In the genomic region with DNA sequence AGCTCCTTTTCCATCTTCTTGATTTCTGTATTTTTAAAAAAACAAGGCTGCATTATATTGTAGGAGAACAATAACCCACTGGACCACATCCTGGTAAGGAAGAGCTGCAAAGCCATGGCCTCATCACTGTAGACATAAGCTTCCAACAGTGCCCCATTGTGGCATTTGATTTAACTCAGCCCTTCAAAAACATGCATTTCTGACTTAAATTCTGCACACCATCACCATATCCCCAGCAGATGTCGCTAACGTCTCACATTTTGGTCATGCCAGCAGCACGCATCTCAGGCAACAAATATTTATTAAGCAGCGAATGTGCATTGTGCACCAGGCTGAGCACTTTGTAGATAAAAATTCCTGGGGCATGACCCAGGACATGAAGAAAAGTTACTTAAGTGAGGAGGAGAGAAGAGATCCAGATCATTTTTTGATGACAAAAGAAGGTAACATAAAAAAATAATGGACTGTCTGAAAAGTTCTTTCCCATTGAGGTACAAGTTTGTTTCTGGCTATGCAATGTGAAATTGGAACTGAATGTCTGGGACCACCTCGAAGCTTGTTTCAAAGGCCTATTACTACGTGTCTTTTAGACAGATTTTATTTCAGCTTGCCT, we compare ENCODE assay signal across 8 cellular contexts.
A peak's percentile ranks its signal among the peaks of the same experiment; 100 is the strongest.
DNase-seq lines count a peak whose midpoint lies in the region; ATAC-seq, FAIRE-seq and TF ChIP-seq lines count a peak whose summit lies in the region.

No MANE protein-coding gene starts in this region.

- peak; percentile 87 for DNase-seq in NCI-H2107 treated with DMSO at 0.1 percent for 48 hours (lab: John Stamatoyannopoulos, UW; ENCODE audit: unreplicated experiment)
- peak; percentile 69 to 80 (median 74) for DNase-seq in body of pancreas
- peak; percentile 58 for DNase-seq in iPS DF 6.9 (ENCODE audit: low read depth, low spot score)
- DNase-seq in stimulated activated CD4-positive, alpha-beta T cell treated with anti-CD3 and anti-CD28 coated beads, Interleukin-12 subunit alpha, Interleukin-12 subunit beta, amount 100 ng/mL, for 4 hours = peak; percentile 47
- DNase-seq in mesenteric fat pad (ENCODE audit: low spot score) = no peak

- H3K9me3 ChIP-seq in body of pancreas (no peaks in the 10 kb centered on the region), iPS DF 6.9 (ENCODE audit: control insufficient read depth, insufficient read depth, low read length) (no peaks in the 10 kb centered on the region)

- ATAC-seq in HG02938 (IDR thresholded peaks at IDR 0.05; ENCODE audit: unreplicated experiment) (peak; percentile 78), body of pancreas (peak; percentile 77)

- H3K27ac ChIP-seq in body of pancreas (no peak overlapping the region), iPS DF 6.9 (ENCODE audit: low read length) (no peak overlapping the region)

- TF ChIP-seq CTCF in GM12874 (IDR thresholded peaks at IDR 0.05; ENCODE audit: insufficient read depth, low read depth, low read length) = peak; percentile 66
- peak; percentile 49 to 93 (median 87) for TF ChIP-seq CTCF in body of pancreas (IDR thresholded peaks at IDR 0.05)

- no peaks in the 10 kb centered on the region for H3K27me3 ChIP-seq in body of pancreas
- no peaks in the 10 kb centered on the region for H3K27me3 ChIP-seq in iPS DF 6.9 (ENCODE audit: control insufficient read depth, insufficient read depth, low read length)

- intact Hi-C loops in body of pancreas (cut with DNase I) = no loop called here

- 10 to 12% methylated on average over 6 of the region's 6 CpGs for WGBS in body of pancreas, 2 donors
- no CpG with 5 or more reads among the region's 6 CpGs for WGBS in iPS DF 6.9 (ENCODE audit: insufficient coverage, insufficient read length)

- H3K4me1 ChIP-seq in body of pancreas = peaks cover 10% of the 10 kb centered on the region
- no peaks in the 10 kb centered on the region for H3K4me1 ChIP-seq in iPS DF 6.9 (ENCODE audit: control insufficient read depth, insufficient read depth, low read length)

- H3K4me3 ChIP-seq in body of pancreas (no peak overlapping the region), iPS DF 6.9 (ENCODE audit: low read length) (no peak overlapping the region)

- TF ChIP-seq POLR2A in body of pancreas (IDR thresholded peaks at IDR 0.05) = no peak

- peak; percentile 43 for FAIRE-seq in TTC549 (lab: Jason Lieb, UNC)

- H3K36me3 ChIP-seq in body of pancreas (replicated peaks in 1 of 2; ENCODE audit: insufficient read depth in 1 of 2, low read depth in 2 of 2) = no peaks in the 10 kb centered on the region
- H3K36me3 ChIP-seq in iPS DF 6.9 (ENCODE audit: control insufficient read depth, insufficient read depth, low read length) = no peaks in the 10 kb centered on the region
